ENCODE assay signal across 1 cellular context in genomic region chr19:5108123-5108613, GRCh38.
TF ChIP-seq lines count a peak whose summit lies in the region.

No MANE protein-coding gene starts in this region.

TF ChIP-seq in GM23338, 12 proteins besides CTCF, POLR2A, EP300 and RAD21 (continued from another document):
- TF ChIP-seq ZNF331 (CRISPR knock-in tag; IDR thresholded peaks at IDR 0.05; ENCODE audit: low read depth) (no peak), REST (IDR thresholded peaks at IDR 0.05; ENCODE audit: unreplicated experiment) (no peak), POLR2AphosphoS5 (IDR thresholded peaks at IDR 0.05; ENCODE audit: low read depth) (no peak), ZNF462 (CRISPR knock-in tag; IDR thresholded peaks at IDR 0.05) (no peak), EZH2phosphoT487 (IDR thresholded peaks at IDR 0.05; ENCODE audit: unreplicated experiment) (no peak), ETS1 (IDR thresholded peaks at IDR 0.05) (no peak)
